8 cellular contexts compared by ENCODE assay signal in the genomic region with DNA sequence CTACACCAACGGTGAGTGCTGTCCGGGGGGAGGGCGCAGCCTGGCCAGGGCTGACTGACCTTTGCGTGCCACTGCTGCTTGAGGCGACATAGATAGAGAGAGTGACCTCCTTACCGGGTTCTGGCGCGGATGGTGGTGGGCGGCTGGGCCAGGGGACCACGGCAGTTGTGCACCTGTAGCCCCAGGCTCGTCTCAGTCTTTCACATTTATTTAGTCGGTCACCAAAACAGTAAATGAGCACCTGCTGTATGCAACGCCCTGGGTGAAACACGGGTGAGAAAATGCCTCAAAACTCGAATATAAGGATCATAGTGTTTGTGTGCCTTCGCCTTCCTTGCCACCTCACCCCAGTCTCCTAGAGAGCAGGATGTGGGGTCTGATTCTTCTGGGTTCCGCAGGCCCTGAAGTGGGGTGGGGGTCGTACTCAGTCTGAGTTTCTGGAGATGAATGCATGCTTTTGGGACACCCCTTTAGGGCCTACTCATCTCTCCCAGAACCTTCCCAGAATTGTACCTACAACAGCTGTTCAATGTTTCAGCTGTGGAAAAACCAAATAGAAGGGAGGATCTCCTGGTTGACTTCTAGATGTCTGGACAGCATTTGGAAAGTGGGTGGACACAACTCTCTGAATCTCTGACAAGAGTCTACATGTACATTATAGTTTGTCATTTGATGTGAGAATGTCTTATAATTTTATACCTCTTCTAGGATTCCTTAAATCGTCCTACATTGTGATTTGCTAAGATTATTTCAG. TPM values are rescaled to one million over a fixed set of nuclear protein-coding genes. Genes with fewer than 3 reads are reported as not detected.
DNase-seq lines count a peak whose midpoint lies in the region; ATAC-seq and TF ChIP-seq lines count a peak whose summit lies in the region.

No MANE protein-coding gene starts in this region.

- H3K4me3 ChIP-seq in GM23338 (peak overlapping the region; percentile 99), RWPE2 (ENCODE audit: severe bottlenecking) (peak overlapping the region; percentile 87), ectodermal cell (ENCODE audit: insufficient read depth, low read depth, low read length) (peak overlapping the region; percentile 71), mononuclear cell (ENCODE audit: low read length) (peak overlapping the region; percentile 98), vagina (peak overlapping the region; percentile 70 to 97)

- ATAC-seq in GM23338 (peak; percentile 50), RWPE2 (ENCODE audit: low read depth) (no peak)

- peak overlapping the region; percentile 69; the same call in 1 of the 2 replicates for H3K27ac Mint-ChIP-seq in GM23338

- TF ChIP-seq CTCF in GM23338 (conservative IDR thresholded peaks at IDR 0.05; ENCODE audit: low read depth in 2 of 2) (no peak), RWPE2 (IDR thresholded peaks at IDR 0.05; ENCODE audit: poor library complexity, severe bottlenecking) (no peak), vagina (IDR thresholded peaks at IDR 0.05) (no peak)

- intact Hi-C loops in vagina (cut with DNase I) = no loop called here

- H2AFZ ChIP-seq in GM23338 = peak overlapping the region; percentile 94

- peaks cover 9% of the 10 kb centered on the region for H3K4me1 ChIP-seq in GM23338 (ENCODE audit: insufficient read depth)
- H3K4me1 ChIP-seq in RWPE2 (ENCODE audit: insufficient read depth, poor library complexity, severe bottlenecking) = peaks cover 9% of the 10 kb centered on the region
- no peaks in the 10 kb centered on the region for H3K4me1 ChIP-seq in ectodermal cell (ENCODE audit: control insufficient read depth, insufficient read depth, low read length)
- peaks cover 31% of the 10 kb centered on the region for H3K4me1 ChIP-seq in mononuclear cell (ENCODE audit: insufficient read depth, low read length)
- H3K4me1 ChIP-seq in vagina = peaks cover 55% of the 10 kb centered on the region

- H3K9me3 ChIP-seq in RWPE2 (ENCODE audit: severe bottlenecking) (no peaks in the 10 kb centered on the region), ectodermal cell (ENCODE audit: control insufficient read depth, low read length) (no peaks in the 10 kb centered on the region), mononuclear cell (ENCODE audit: low read depth, low read length) (no peaks in the 10 kb centered on the region), vagina (no peaks in the 10 kb centered on the region)

- DNase-seq in COLO829 (ENCODE audit: low spot score) = peak; percentile 8
- DNase-seq in GM23338 (ENCODE audit: low spot score) = no peak
- DNase-seq in RWPE2 (ENCODE audit: low spot score) = no peak
- DNase-seq in vagina (ENCODE audit: extremely low spot score in 2 of 2) = no peak
- no peak for DNase-seq in NCI-H1092 (lab: John Stamatoyannopoulos, UW)
- no peak for DNase-seq in NCI-H1417 treated with DMSO at 0.1 percent for 48 hours (lab: John Stamatoyannopoulos, UW)

- TF ChIP-seq POLR2A in vagina (IDR thresholded peaks at IDR 0.05) = no peak

- H3K4me1 Mint-ChIP-seq in GM23338 = peaks cover 8% of the 10 kb centered on the region

- H3K36me3 ChIP-seq in GM23338 (ENCODE audit: insufficient read depth) (no peaks in the 10 kb centered on the region), RWPE2 (ENCODE audit: low read depth) (peaks cover 25% of the 10 kb centered on the region), ectodermal cell (ENCODE audit: control insufficient read depth, insufficient read depth, low read length) (no peaks in the 10 kb centered on the region), vagina (no peaks in the 10 kb centered on the region)

- H3F3A ChIP-seq in GM23338 (replicated peaks; ENCODE audit: low read depth) = peaks cover 10% of the 10 kb centered on the region

- no peaks in the 10 kb centered on the region for H3K27me3 ChIP-seq in GM23338 (ENCODE audit: insufficient read depth)
- no peaks in the 10 kb centered on the region for H3K27me3 ChIP-seq in RWPE2 (ENCODE audit: insufficient read depth, poor library complexity, severe bottlenecking)
- no peaks in the 10 kb centered on the region for H3K27me3 ChIP-seq in ectodermal cell (ENCODE audit: control insufficient read depth, insufficient read depth, low read length, poor library complexity, severe bottlenecking)
- H3K27me3 ChIP-seq in mononuclear cell (ENCODE audit: insufficient read depth, low read length) = no peaks in the 10 kb centered on the region
- no peaks in the 10 kb centered on the region for H3K27me3 ChIP-seq in vagina

- peaks cover 4% of the 10 kb centered on the region; the same call in 1 of the 2 replicates for H4K20me1 ChIP-seq in GM23338 (replicated peaks; ENCODE audit: insufficient read depth)

- no peaks in the 10 kb centered on the region for H3K9me3 Mint-ChIP-seq in GM23338

- 1 to 7% methylated on average over 18 to 19 of the region's 19 CpGs for WGBS in ectodermal cell, 2 experiments

- H3K36me3 Mint-ChIP-seq in GM23338 (ENCODE audit: low read depth) = peaks cover 2% of the 10 kb centered on the region; the same call in 2 of the 3 replicates

- H3K27me3 Mint-ChIP-seq in GM23338 (ENCODE audit: insufficient read depth, low read depth, poor library complexity) = peaks cover 6% of the 10 kb centered on the region

- H3K27ac ChIP-seq in GM23338 (ENCODE audit: low read depth) (peak overlapping the region; percentile 95), RWPE2 (ENCODE audit: poor library complexity, severe bottlenecking) (peak overlapping the region; percentile 96), ectodermal cell (ENCODE audit: insufficient read depth, low read depth, low read length, poor library complexity, severe bottlenecking) (peak overlapping the region; percentile 61), vagina (peak overlapping the region; percentile 93)

- peaks cover 61% of the 10 kb centered on the region for H3K79me2 ChIP-seq in GM23338 (replicated peaks; ENCODE audit: insufficient read depth)

- no peaks in the 10 kb centered on the region for H3K9me2 ChIP-seq in GM23338 (ENCODE audit: insufficient read depth)

- H3K4me3 Mint-ChIP-seq in GM23338 = peak overlapping the region; percentile 90

- peak overlapping the region; percentile 95 for H3K4me2 ChIP-seq in GM23338

TF ChIP-seq in GM23338, 12 proteins besides CTCF, POLR2A, EP300 and RAD21 (continues in another document):
- TF ChIP-seq ZNF114 (CRISPR knock-in tag; IDR thresholded peaks at IDR 0.05) (no peak), JUNB (IDR thresholded peaks at IDR 0.05; ENCODE audit: unreplicated experiment) (no peak), REST (IDR thresholded peaks at IDR 0.05; ENCODE audit: unreplicated experiment) (no peak)

RNA-seq across cellular contexts. Expression of gene SEC24A, which starts 0.8 kb away (rescaled TPM):
- 36.5 and 37.4 TPM in 2 replicates for total RNA-seq in GM23338 (2014; rRNA removed; shearing (Covaris generic))
- polyA plus RNA-seq in GM23338 (2016; fragmentation: Nextera tagmentation; extraction: Ambion mirVana) = 8.1 and 9.0 TPM in 2 replicates
- 17.4 TPM for polyA plus RNA-seq in ectodermal cell (2013, experiment 1 of 4)
- polyA plus RNA-seq in ectodermal cell (2013, experiment 2 of 4) = 19.3 TPM
- 15.7 TPM for polyA plus RNA-seq in ectodermal cell (2013, experiment 3 of 4)
- polyA plus RNA-seq in ectodermal cell (2013, experiment 4 of 4) = 17.8 TPM
- 20.3 TPM for total RNA-seq in mononuclear cell
- 11.3 TPM for total RNA-seq in vagina

RNA-seq across cellular contexts. Expression of gene SAR1B, which starts 16.7 kb away (rescaled TPM):
- 11.9 and 30.3 TPM in 2 replicates for total RNA-seq in GM23338 (2014; rRNA removed; shearing (Covaris generic))
- 26.1 and 26.8 TPM in 2 replicates for polyA plus RNA-seq in GM23338 (2016; fragmentation: Nextera tagmentation; extraction: Ambion mirVana)
- polyA plus RNA-seq in ectodermal cell (2013, experiment 1 of 4) = 25.3 TPM
- 22.2 TPM for polyA plus RNA-seq in ectodermal cell (2013, experiment 2 of 4)
- polyA plus RNA-seq in ectodermal cell (2013, experiment 3 of 4) = 19.3 TPM
- polyA plus RNA-seq in ectodermal cell (2013, experiment 4 of 4) = 19.5 TPM
- total RNA-seq in mononuclear cell (44.4 TPM), vagina (47.1 TPM)
